Comparison of ENCODE assay signal across 8 cellular contexts in genomic region chr6:7107578-7108195, GRCh38. TPM values are rescaled to one million over a fixed set of nuclear protein-coding genes. Genes with fewer than 3 reads are reported as not detected.
A peak's percentile ranks its signal among the peaks of the same experiment; 100 is the strongest.
DNase-seq lines count a peak whose midpoint lies in the region; ATAC-seq, FAIRE-seq and TF ChIP-seq lines count a peak whose summit lies in the region.

TSS of gene RREB1 (plus strand) at chr6:7107961. CDS start at chr6:7181912, 73,951 bp downstream.

- H3K4me2 ChIP-seq in A549: peak within 1 kb of the TSS; percentile 81

- no peak for TF ChIP-seq CTCF in A549 (IDR thresholded peaks at IDR 0.05)

- H3K27me3 ChIP-seq in endocrine pancreas (ENCODE audit: control insufficient read depth, insufficient read depth, low read length): no peaks in the 10 kb centered on the region

- POLR2A ChIA-PET in A549 (lab: Yijun Ruan, JAX): interaction anchor here (0.6 kb wide), 1 partner anchor 115 kb away, joined by 5 read pairs; no protein-coding TSS in a partner anchor
- POLR2A ChIA-PET in activated CD8-positive, alpha-beta memory T cell treated with anti-CD3 and anti-CD28 coated beads for 36 hours (lab: Charles Lee): interaction anchor here (0.6 to 1.3 kb wide), 6 partner anchors 9 to 1505 kb away, joined by 3 to 7 read pairs (median 4); no protein-coding TSS in a partner anchor

- CTCF ChIA-PET in A549 (lab: Yijun Ruan, JAX): no interaction called here
- CTCF ChIA-PET in activated CD8-positive, alpha-beta memory T cell treated with anti-CD3 and anti-CD28 coated beads for 36 hours (lab: Charles Lee): interaction anchor here (0.8 to 1.5 kb wide), 2 partner anchors 21 to 30 kb away, joined by 3 read pairs; no protein-coding TSS in a partner anchor

- WGBS in A549 (ENCODE audit: missing lambda C conversion rate): 1% methylated on average over 14 of the region's 59 CpGs

- TF ChIP-seq EP300 in A549 (IDR thresholded peaks at IDR 0.05): no peak

- ATAC-seq in A549 (peak; percentile 72 to 83), HG03064 (IDR thresholded peaks at IDR 0.05; ENCODE audit: low read depth, unreplicated experiment) (peak; percentile 46)

- H3K9me3 ChIP-seq in A549 (no peaks in the 10 kb centered on the region), endocrine pancreas (ENCODE audit: control insufficient read depth, low read length) (no peaks in the 10 kb centered on the region)

- peak within 1 kb of the TSS; percentile 80 for H3K9ac ChIP-seq in endocrine pancreas (ENCODE audit: control insufficient read depth, insufficient read depth, low read length)

- DNase-seq in A549 (ENCODE audit: low read depth in 1 of 2, low spot score in 1 of 2) (peak; percentile 61 to 85), NCI-H774 (lab: John Stamatoyannopoulos, UW) (peak; percentile 39), mesenteric fat pad (ENCODE audit: low spot score) (no peak)
- DNase-seq in stimulated activated CD8-positive, alpha-beta memory T cell treated with anti-CD3 and anti-CD28 coated beads, Interleukin-7, amount 100 ng/mL, for 48 hours (ENCODE audit: extremely low read depth in 1 of 2, low read depth in 1 of 2): peak; percentile 37 to 45

- no peaks in the 10 kb centered on the region for H3K36me3 ChIP-seq in endocrine pancreas (ENCODE audit: control insufficient read depth, insufficient read depth, low read length)

- H3K4me3 ChIP-seq in A549 (peak within 1 kb of the TSS; percentile 84), endocrine pancreas (ENCODE audit: control insufficient read depth, insufficient read depth, low read length) (no peak within 1 kb of the TSS)

- peak within 1 kb of the TSS; percentile 96 to 99 for H3K27ac ChIP-seq in A549

- no peak; the same call in 1 of the 2 replicates for TF ChIP-seq POLR2A in A549 (IDR thresholded peaks at IDR 0.05; ENCODE audit: low read length)
- TF ChIP-seq POLR2A in GM18526 (IDR thresholded peaks at IDR 0.05; ENCODE audit: extremely low read depth, insufficient read length): peak; percentile 55

- FAIRE-seq in A549 (lab: Jason Lieb, UNC): no peak

- no peak for TF ChIP-seq RAD21 in A549 (conservative IDR thresholded peaks at IDR 0.05 in 1 of 2, IDR thresholded peaks at IDR 0.05 in 1 of 2)

- H3K4me1 ChIP-seq in A549 (peaks cover 36% of the 10 kb centered on the region), endocrine pancreas (ENCODE audit: control insufficient read depth, insufficient read depth, low read length) (peaks cover 6% of the 10 kb centered on the region)

TF ChIP-seq in A549, 52 proteins besides CTCF, POLR2A, EP300 and RAD21 (continues in another document):
- TF ChIP-seq GATA3 (IDR thresholded peaks at IDR 0.05; ENCODE audit: borderline replicate concordance) (no peak), POLR2AphosphoS2 (conservative IDR thresholded peaks at IDR 0.05; ENCODE audit: low read length) (no peak), USF2 (IDR thresholded peaks at IDR 0.05) (peak; percentile 60), ELK1 (IDR thresholded peaks at IDR 0.05; ENCODE audit: low read depth, low read length) (no peak), PHF8 (IDR thresholded peaks at IDR 0.05; ENCODE audit: borderline replicate concordance, low read depth) (0 out of 2 replicates have a peak, but pooled peaks have one; percentile 18), FOXS1 (CRISPR knock-in tag; IDR thresholded peaks at IDR 0.05) (no peak), HEYL (CRISPR knock-in tag; IDR thresholded peaks at IDR 0.05) (no peak), MAZ (IDR thresholded peaks at IDR 0.05; ENCODE audit: borderline replicate concordance, low read depth, low read length) (no peak), ZFP36 (IDR thresholded peaks at IDR 0.05; ENCODE audit: borderline replicate concordance, partially characterized antibody) (no peak), CEBPB (IDR thresholded peaks at IDR 0.05) (no peak), HES2 (IDR thresholded peaks at IDR 0.05) (no peak), RARB (CRISPR knock-in tag; IDR thresholded peaks at IDR 0.05) (no peak), ZC3H11A (IDR thresholded peaks at IDR 0.05) (no peak), NR3C1 (IDR thresholded peaks at IDR 0.05) (no peak), HOXA7 (CRISPR knock-in tag; IDR thresholded peaks at IDR 0.05) (no peak), TFCP2L1 (CRISPR knock-in tag; IDR thresholded peaks at IDR 0.05) (no peak), MAFK (IDR thresholded peaks at IDR 0.05; ENCODE audit: partially characterized antibody) (no peak), RNF2 (IDR thresholded peaks at IDR 0.05; ENCODE audit: borderline replicate concordance, low read depth) (no peak), BHLHE40 (IDR thresholded peaks at IDR 0.05; ENCODE audit: low read depth, low read length) (no peak), SREBF2 (IDR thresholded peaks at IDR 0.05) (no peak), RCOR1 (IDR thresholded peaks at IDR 0.05; ENCODE audit: low read depth, low read length) (no peak), MYC (IDR thresholded peaks at IDR 0.05; ENCODE audit: borderline replicate concordance, low read length) (no peak), HDAC2 (IDR thresholded peaks at IDR 0.05) (no peak), REST (IDR thresholded peaks at IDR 0.05) (no peak)
- TF ChIP-seq, protein P1, sequence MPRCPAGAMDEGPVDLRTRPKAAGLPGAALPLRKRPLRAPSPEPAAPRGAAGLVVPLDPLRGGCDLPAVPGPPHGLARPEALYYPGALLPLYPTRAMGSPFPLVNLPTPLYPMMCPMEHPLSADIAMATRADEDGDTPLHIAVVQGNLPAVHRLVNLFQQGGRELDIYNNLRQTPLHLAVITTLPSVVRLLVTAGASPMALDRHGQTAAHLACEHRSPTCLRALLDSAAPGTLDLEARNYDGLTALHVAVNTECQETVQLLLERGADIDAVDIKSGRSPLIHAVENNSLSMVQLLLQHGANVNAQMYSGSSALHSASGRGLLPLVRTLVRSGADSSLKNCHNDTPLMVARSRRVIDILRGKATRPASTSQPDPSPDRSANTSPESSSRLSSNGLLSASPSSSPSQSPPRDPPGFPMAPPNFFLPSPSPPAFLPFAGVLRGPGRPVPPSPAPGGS (IDR thresholded peaks at IDR 0.05): 0 out of 3 replicates have a peak, but pooled peaks have one; percentile 8

RNA-seq across cellular contexts. Expression of gene RREB1, which starts in this region (rescaled TPM):
- polyA plus RNA-seq in A549 (2011; rRNA removed) (2.2 and 4.8 TPM in 2 replicates), A549 (2017; fragmentation: RNase III; extraction: RNeasy Plus Mini Kit Qiagen cat#74134 plus additional on column Dnase treatment) (4.6 to 5.0 TPM (median 4.8 TPM) in 3 replicates)
- polyA plus RNA-seq in A549 (2012; cell fraction: cytosol; rRNA removed): 1.5 and 2.1 TPM in 2 replicates
- 6.1 and 6.8 TPM in 2 replicates for polyA plus RNA-seq in A549 (2012; cell fraction: nucleus; rRNA removed)
- polyA minus RNA-seq in A549 (2011; rRNA and poly(A)+ RNA removed): 30.5 and 38.8 TPM in 2 replicates
- total RNA-seq in activated CD8-positive, alpha-beta memory T cell treated with anti-CD3 and anti-CD28 coated beads for 36 hours: 10 to 100 TPM; 16.8 to 18.3 TPM
- total RNA-seq in mesenteric fat pad: 94.5 TPM
